ENCODE assay signal across 15 cellular contexts in the genomic region with DNA sequence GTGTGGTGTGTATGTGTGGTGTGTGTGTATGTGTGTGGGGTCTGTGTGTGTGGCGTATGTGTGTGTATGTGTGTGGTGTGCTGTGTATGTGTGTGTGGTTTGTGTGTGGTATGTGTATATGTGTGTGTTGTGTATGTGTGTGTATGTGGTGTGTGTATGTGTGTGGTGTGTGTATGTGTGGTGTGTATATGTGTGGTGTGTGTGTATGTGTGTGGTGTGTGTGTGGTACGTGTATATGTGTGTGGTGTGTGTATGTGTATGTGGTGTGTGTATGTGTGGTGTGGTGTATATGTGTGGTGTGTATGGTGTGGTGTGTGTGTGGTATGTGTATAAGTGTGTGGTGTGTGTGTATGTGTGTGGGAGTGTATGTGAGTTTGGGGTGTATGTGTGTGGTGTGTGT.
A peak's percentile ranks its signal among the peaks of the same experiment; 100 is the strongest.
DNase-seq lines count a peak whose midpoint lies in the region; ATAC-seq, FAIRE-seq and TF ChIP-seq lines count a peak whose summit lies in the region.
"Had no signal": no experiment of that assay in that cellular context is flagged by ENCODE, and none has a peak within 500 bp of the region (broad histone marks: within the 10 kb centered on the region; RNA-seq: fewer than 3 reads in every experiment).

No MANE protein-coding gene starts in this region.

- H3K4ac ChIP-seq in trophoblast cell (ENCODE audit: low read depth, low read length): no peak overlapping the region

- no peak overlapping the region for H4K12ac ChIP-seq in trophoblast cell (ENCODE audit: low read depth, low read length)

- no peak for FAIRE-seq in HepG2 (lab: Jason Lieb, UNC)

- no peak overlapping the region for H2BK120ac ChIP-seq in trophoblast cell (ENCODE audit: insufficient read depth, low read length, poor library complexity)

- no TSS peak for BruUV-seq in HepG2 (replicated peaks; lab: Mats Ljungman, UMichigan)

- no peak overlapping the region for H3K18ac ChIP-seq in trophoblast cell (ENCODE audit: low read length)

- H3K4me3 ChIP-seq in HepG2 (replicated peaks in 1 of 3; ENCODE audit: insufficient read depth in 1 of 3, low read depth in 2 of 3, low read length in 3 of 3) (no peak overlapping the region), right lobe of liver (no peak overlapping the region), lung (no peak overlapping the region), trophoblast cell (ENCODE audit: low read depth, low read length) (peak overlapping the region; percentile 41)
- H3K4me3 ChIP-seq: BLaER1 had no signal

- POLR2A ChIA-PET in HepG2 (lab: Yijun Ruan, JAX): no interaction called here

- TF ChIP-seq POLR2A in HepG2 (IDR thresholded peaks at IDR 0.05; ENCODE audit: insufficient read depth in 1 of 2, low read depth in 2 of 2, low read length in 2 of 2) (no peak), right lobe of liver (IDR thresholded peaks at IDR 0.05) (no peak)

- no peaks in the 10 kb centered on the region for H3K4me1 ChIP-seq in HepG2 (ENCODE audit: insufficient read depth, low read length)
- no peaks in the 10 kb centered on the region for H3K4me1 ChIP-seq in right lobe of liver
- peaks cover 0 to 2% of the 10 kb centered on the region in 2 donors for H3K4me1 ChIP-seq in lung (ENCODE audit: control insufficient read depth in 2 of 2, insufficient read depth in 2 of 2, low read length in 2 of 2)
- H3K4me1 ChIP-seq in trophoblast cell (ENCODE audit: control insufficient read depth in 1 of 2, insufficient read depth in 2 of 2, low read length in 2 of 2): peaks cover 0 to 4% of the 10 kb centered on the region in 2 experiments
- H3K4me1 ChIP-seq: BLaER1 had no signal

- H2AFZ ChIP-seq in HepG2 (ENCODE audit: low read length): no peak overlapping the region
- H2AFZ ChIP-seq in trophoblast cell (ENCODE audit: insufficient read depth, low read length, poor library complexity): no peak overlapping the region

- no peak for TF ChIP-seq CTCF in HepG2 (CRISPR knock-in tag; IDR thresholded peaks at IDR 0.05)
- no peak for TF ChIP-seq CTCF in right lobe of liver (IDR thresholded peaks at IDR 0.05)
- no peak for TF ChIP-seq CTCF in lung (IDR thresholded peaks at IDR 0.05; ENCODE audit: control extremely low read depth, extremely low read depth)

- H3K27ac ChIP-seq in HepG2 (ENCODE audit: extremely low read length, insufficient read depth, low read length) (no peak overlapping the region), right lobe of liver (no peak overlapping the region), lung (ENCODE audit: low read depth in 1 of 2, low read length in 1 of 2) (no peak overlapping the region), trophoblast cell (ENCODE audit: low read depth, low read length) (no peak overlapping the region)
- H3K27ac ChIP-seq: BLaER1 had no signal

- in situ Hi-C loops in HepG2 (cut with HindIII; ENCODE audit: extremely low pct_ligation_motif_present, low pct_unique_long_range_greater_than_20kb): no loop called here

- H2BK12ac ChIP-seq in trophoblast cell (ENCODE audit: low read length): no peak overlapping the region

- WGBS in HepG2 (ENCODE audit: low lambda C conversion rate): 35% methylated on average over 2 of the region's 2 CpGs
- WGBS in right lobe of liver (ENCODE audit: insufficient coverage, low coverage, low lambda C conversion rate, missing lambda C conversion rate): 93% methylated on average over 2 of the region's 2 CpGs
- WGBS in lung, 2 donors: 93 to 96% methylated on average over 2 of the region's 2 CpGs
- WGBS in trophoblast cell (ENCODE audit: extremely low coverage, insufficient coverage, insufficient read length): 100% methylated on average over 1 of the region's 2 CpGs

- H3K27me3 ChIP-seq in HepG2 (ENCODE audit: control insufficient read depth in 1 of 2, insufficient read depth in 2 of 2, low read length in 2 of 2): no peaks in the 10 kb centered on the region
- no peaks in the 10 kb centered on the region for H3K27me3 ChIP-seq in right lobe of liver
- H3K27me3 ChIP-seq in lung (ENCODE audit: control insufficient read depth, insufficient read depth): no peaks in the 10 kb centered on the region
- H3K27me3 ChIP-seq in trophoblast cell (ENCODE audit: insufficient read depth, low read length): no peaks in the 10 kb centered on the region
- H3K27me3 ChIP-seq: BLaER1 had no signal

- no peak for TF ChIP-seq RAD21 in HepG2 (CRISPR knock-in tag; IDR thresholded peaks at IDR 0.05)

- H3K4me2 ChIP-seq in HepG2 (ENCODE audit: low read depth, low read length) (no peak overlapping the region), trophoblast cell (ENCODE audit: low read length) (no peak overlapping the region)
- H3K4me2 ChIP-seq: BLaER1 had no signal

- H3K36me3 ChIP-seq in HepG2 (replicated peaks in 1 of 2; ENCODE audit: control insufficient read depth in 1 of 2, insufficient read depth in 2 of 2, low read length in 2 of 2): no peaks in the 10 kb centered on the region
- no peaks in the 10 kb centered on the region for H3K36me3 ChIP-seq in right lobe of liver
- H3K36me3 ChIP-seq in lung (ENCODE audit: control insufficient read depth in 2 of 2, insufficient read depth in 2 of 2, low read length in 2 of 2): no peaks in the 10 kb centered on the region
- no peaks in the 10 kb centered on the region for H3K36me3 ChIP-seq in trophoblast cell (ENCODE audit: control insufficient read depth in 1 of 2, insufficient read depth in 2 of 2, low read length in 2 of 2)
- H3K36me3 ChIP-seq: BLaER1 had no signal

- H3K9ac ChIP-seq in HepG2 (ENCODE audit: insufficient read depth, low read depth, low read length) (no peak overlapping the region), trophoblast cell (ENCODE audit: low read length) (no peak overlapping the region)
- H3K9ac ChIP-seq: BLaER1 had no signal

- H3K9me3 ChIP-seq in HepG2 (ENCODE audit: low read length) (peaks cover 11% of the 10 kb centered on the region; the same call in 1 of the 2 replicates), right lobe of liver (no peaks in the 10 kb centered on the region), lung (ENCODE audit: control insufficient read depth in 2 of 2, insufficient read depth in 1 of 2, low read length in 1 of 2) (peaks cover 0 to 10% of the 10 kb centered on the region in 2 donors), trophoblast cell (ENCODE audit: insufficient read depth, low read depth, low read length) (peaks cover 17% of the 10 kb centered on the region)
- H3K9me3 ChIP-seq: BLaER1 had no signal

- H3K23ac ChIP-seq in trophoblast cell (ENCODE audit: low read length): peak overlapping the region; percentile 71

- H3K79me2 ChIP-seq in HepG2 (ENCODE audit: insufficient read depth, low read length): no peaks in the 10 kb centered on the region
- H3K79me2 ChIP-seq in trophoblast cell (ENCODE audit: control insufficient read depth, insufficient read depth, low read length, poor library complexity): no peaks in the 10 kb centered on the region

- H3K14ac ChIP-seq in trophoblast cell (ENCODE audit: low read length): no peak overlapping the region

- H2BK5ac ChIP-seq in trophoblast cell (ENCODE audit: low read depth, low read length, poor library complexity): no peak overlapping the region

- TF ChIP-seq EP300 in HepG2 (IDR thresholded peaks at IDR 0.05; ENCODE audit: low read depth in 2 of 2, low read length in 2 of 2): no peak
- no peak for TF ChIP-seq EP300 in HepG2 (CRISPR knock-in tag; IDR thresholded peaks at IDR 0.05; ENCODE audit: borderline replicate concordance)

- no peak overlapping the region for H2AK5ac ChIP-seq in trophoblast cell (ENCODE audit: low read length)

- H4K20me1 ChIP-seq in HepG2 (ENCODE audit: insufficient read depth, low read length): no peaks in the 10 kb centered on the region
- H4K20me1 ChIP-seq: BLaER1 had no signal

- ATAC-seq in HepG2 (no peak), right lobe of liver (no peak), lung (ENCODE audit: insufficient read depth, low FRiP score) (no peak), GM21515 (IDR thresholded peaks at IDR 0.05; ENCODE audit: unreplicated experiment) (no peak), esophagus mucosa (no peak)
- ATAC-seq: CD8-positive, alpha-beta T cell had no signal

- H4K8ac ChIP-seq in trophoblast cell (ENCODE audit: low read depth, low read length): no peak overlapping the region

- intact Hi-C loops in HepG2 (cut with micrococcal nuclease; ENCODE audit: unreplicated experiment) (no loop called here), right lobe of liver (cut with DNase I) (no loop called here)

- DNase-seq in HepG2 (ENCODE audit: low spot score): no peak
- DNase-seq in right lobe of liver: no peak
- peak; percentile 11 for DNase-seq in lung (ENCODE audit: low spot score)
- DNase-seq in trophoblast cell: no peak
- no peak for DNase-seq in effector CD4-positive, alpha-beta T cell
- DNase-seq: 8988T; Calu3; CD8-positive, alpha-beta T cell; DMS79 treated with DMSO at 0.1 percent for 48 hours; GF-D8; GOT3; H9 had no signal

- no peak overlapping the region for H4K91ac ChIP-seq in trophoblast cell (ENCODE audit: low read depth, low read length)

- no peaks in the 10 kb centered on the region for H3K79me1 ChIP-seq in trophoblast cell (ENCODE audit: low read length)

- CTCF ChIA-PET in HepG2 (lab: Yijun Ruan, JAX; ENCODE audit: low intra/inter-chr PET ratio, low total read pairs): no interaction called here

TF ChIP-seq in HepG2, 621 proteins besides CTCF, POLR2A, EP300 and RAD21 (continues in another document):
- TF ChIP-seq, protein P1, sequence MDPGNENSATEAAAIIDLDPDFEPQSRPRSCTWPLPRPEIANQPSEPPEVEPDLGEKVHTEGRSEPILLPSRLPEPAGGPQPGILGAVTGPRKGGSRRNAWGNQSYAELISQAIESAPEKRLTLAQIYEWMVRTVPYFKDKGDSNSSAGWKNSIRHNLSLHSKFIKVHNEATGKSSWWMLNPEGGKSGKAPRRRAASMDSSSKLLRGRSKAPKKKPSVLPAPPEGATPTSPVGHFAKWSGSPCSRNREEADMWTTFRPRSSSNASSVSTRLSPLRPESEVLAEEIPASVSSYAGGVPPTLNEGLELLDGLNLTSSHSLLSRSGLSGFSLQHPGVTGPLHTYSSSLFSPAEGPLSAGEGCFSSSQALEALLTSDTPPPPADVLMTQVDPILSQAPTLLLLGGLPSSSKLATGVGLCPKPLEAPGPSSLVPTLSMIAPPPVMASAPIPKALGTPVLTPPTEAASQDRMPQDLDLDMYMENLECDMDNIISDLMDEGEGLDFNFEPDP (CRISPR knock-in tag; conservative IDR thresholded peaks at IDR 0.05): 0 out of 2 replicates have a peak, but pooled peaks have one; percentile 62
